Comparison of ENCODE assay signal across 13 cellular contexts in genomic region chr1:155499263-155499662, GRCh38.
DNase-seq lines count a peak whose midpoint lies in the region; ATAC-seq, FAIRE-seq and TF ChIP-seq lines count a peak whose summit lies in the region.
"Had no signal": no experiment of that assay in that cellular context is flagged by ENCODE, and none has a peak within 500 bp of the region (broad histone marks: within the 10 kb centered on the region; RNA-seq: fewer than 3 reads in every experiment).

No MANE protein-coding gene starts in this region.

- H3K4me1 Mint-ChIP-seq in activated T-cell treated with anti-CD3 and anti-CD28 coated beads, Interleukin-2, amount 50 U/mL, for 72 hours (ENCODE audit: low read depth): peaks cover 27% of the 10 kb centered on the region
- H3K4me1 Mint-ChIP-seq in progenitor cell of endocrine pancreas (ENCODE audit: low read depth): peaks cover 6% of the 10 kb centered on the region

- no TSS peak for BruUV-seq in OCI-LY7 (replicated peaks; lab: Mats Ljungman, UMichigan)

- H3K79me2 ChIP-seq in OCI-LY7 (ENCODE audit: insufficient read depth, low read depth, low read length): peaks cover 93% of the 10 kb centered on the region

- TF ChIP-seq CTCF in OCI-LY7 (conservative IDR thresholded peaks at IDR 0.05; ENCODE audit: low read length): no peak
- TF ChIP-seq CTCF in epithelial cell of esophagus (IDR thresholded peaks at IDR 0.05; ENCODE audit: insufficient read depth, low read depth, low read length, missing control alignments): no peak
- TF ChIP-seq CTCF in progenitor cell of endocrine pancreas (IDR thresholded peaks at IDR 0.05; ENCODE audit: unreplicated experiment): no peak

- no peaks in the 10 kb centered on the region for H3K9me2 ChIP-seq in OCI-LY7 (ENCODE audit: insufficient read depth, low read length)

- H3K27ac ChIP-seq in OCI-LY7 (ENCODE audit: low read depth, low read length, poor library complexity, severe bottlenecking): peak overlapping the region; percentile 66
- H3K27ac ChIP-seq: parathyroid adenoma, testis had no signal

- peaks cover 4% of the 10 kb centered on the region for H3K36me3 ChIP-seq in OCI-LY7 (ENCODE audit: insufficient read depth, low read length)
- H3K36me3 ChIP-seq: SJCRH30 had no signal

- peak overlapping the region; percentile 78 for H3K4me2 ChIP-seq in OCI-LY7 (ENCODE audit: low read length)

- FAIRE-seq in urothelium cell line (lab: Jason Lieb, UNC): no peak
- FAIRE-seq: astrocyte had no signal

- ATAC-seq in activated T-cell treated with anti-CD3 and anti-CD28 coated beads, Interleukin-2, amount 50 U/mL, for 72 hours (replicated peaks in 1 of 2): no peak
- ATAC-seq in GM21526 (IDR thresholded peaks at IDR 0.05; ENCODE audit: low FRiP score, unreplicated experiment): no peak

- CTCF ChIA-PET in OCI-LY7 (lab: Charles Lee; ENCODE audit: unreplicated experiment): interaction anchor here (1.0 kb wide), 1 partner anchor 249 kb away, joined by 3 read pairs; no protein-coding TSS in a partner anchor

- no peak overlapping the region for H2AFZ ChIP-seq in OCI-LY7 (ENCODE audit: low read length)
- H2AFZ ChIP-seq: parathyroid adenoma had no signal

- peaks cover 17% of the 10 kb centered on the region; the same call in 1 of the 2 replicates for H4K20me1 ChIP-seq in OCI-LY7 (ENCODE audit: insufficient read depth, low read length)

- intact Hi-C loops in OCI-LY7 (cut with micrococcal nuclease; ENCODE audit: unreplicated experiment): no loop called here

- no peaks in the 10 kb centered on the region for H3K9me3 ChIP-seq in OCI-LY7 (ENCODE audit: low read length)
- H3K9me3 ChIP-seq: SJCRH30, testis had no signal

- no peaks in the 10 kb centered on the region for H3K27me3 Mint-ChIP-seq in activated T-cell treated with anti-CD3 and anti-CD28 coated beads, Interleukin-2, amount 50 U/mL, for 72 hours (ENCODE audit: low read depth)
- no peaks in the 10 kb centered on the region for H3K27me3 Mint-ChIP-seq in progenitor cell of endocrine pancreas

- no peaks in the 10 kb centered on the region for H3K9me3 Mint-ChIP-seq in activated T-cell treated with anti-CD3 and anti-CD28 coated beads, Interleukin-2, amount 50 U/mL, for 72 hours
- no peaks in the 10 kb centered on the region for H3K9me3 Mint-ChIP-seq in progenitor cell of endocrine pancreas (ENCODE audit: low read depth)

- no peak for DNase-seq in activated T-cell treated with anti-CD3 and anti-CD28 coated beads, Interleukin-2, amount 50 U/mL, for 72 hours
- DNase-seq in activated T-cell treated with anti-CD3 and anti-CD28 coated beads for 4 hours: no peak
- no peak for DNase-seq in OCI-LY7 (ENCODE audit: low spot score)
- peak; percentile 47 for DNase-seq in epithelial cell of esophagus (ENCODE audit: low read depth)
- DNase-seq in progenitor cell of endocrine pancreas (ENCODE audit: low spot score, unreplicated experiment): no peak
- DNase-seq in activated CD8-positive, alpha-beta memory T cell treated with anti-CD3 and anti-CD28 coated beads for 24 hours: no peak
- DNase-seq in urothelium cell line (ENCODE audit: low spot score): no peak
- DNase-seq: effector CD4-positive, alpha-beta T cell; testis had no signal

- no peaks in the 10 kb centered on the region for H3K36me3 Mint-ChIP-seq in activated T-cell treated with anti-CD3 and anti-CD28 coated beads, Interleukin-2, amount 50 U/mL, for 72 hours (ENCODE audit: insufficient read depth in 2 of 2)
- H3K36me3 Mint-ChIP-seq in progenitor cell of endocrine pancreas (ENCODE audit: insufficient read depth): peaks cover 3% of the 10 kb centered on the region

- peaks cover 34% of the 10 kb centered on the region for H3K4me1 ChIP-seq in OCI-LY7 (ENCODE audit: insufficient read depth, low read length, poor library complexity, severe bottlenecking)
- H3K4me1 ChIP-seq: testis had no signal

- H3K27ac Mint-ChIP-seq in activated T-cell treated with anti-CD3 and anti-CD28 coated beads, Interleukin-2, amount 50 U/mL, for 72 hours: peak overlapping the region; percentile 72
- H3K27ac Mint-ChIP-seq in progenitor cell of endocrine pancreas: peak overlapping the region; percentile 13

- peak overlapping the region in 1 of 2 donors; percentile 32 for H3K4me3 Mint-ChIP-seq in activated T-cell treated with anti-CD3 and anti-CD28 coated beads, Interleukin-2, amount 50 U/mL, for 72 hours
- H3K4me3 Mint-ChIP-seq in progenitor cell of endocrine pancreas (ENCODE audit: low read depth): no peak overlapping the region

- POLR2A ChIA-PET in OCI-LY7 (lab: Charles Lee): interaction anchor here (0.7 to 1.9 kb wide), 6 partner anchors 10 to 421 kb away, joined by 3 to 5 read pairs (median 3); partner anchors contain the start of gene CLK2

- H3K4me3 ChIP-seq in OCI-LY7 (ENCODE audit: low read depth, low read length, poor library complexity, severe bottlenecking): peak overlapping the region; percentile 55
- H3K4me3 ChIP-seq in epithelial cell of esophagus (ENCODE audit: low read length): no peak overlapping the region
- H3K4me3 ChIP-seq: SJCRH30, testis had no signal
